Comparison of ENCODE assay signal across 8 cellular contexts in genomic region chr19:35995655-35995993, GRCh38. TPM values are rescaled to one million over a fixed set of nuclear protein-coding genes. Genes with fewer than 3 reads are reported as not detected.
DNase-seq lines count a peak whose midpoint lies in the region; ATAC-seq, FAIRE-seq and TF ChIP-seq lines count a peak whose summit lies in the region.

No MANE protein-coding gene starts in this region.

- FAIRE-seq in HTR-8/SVneo (lab: Jason Lieb, UNC), result no peak

- no peaks in the 10 kb centered on the region for H3K9me3 Mint-ChIP-seq in natural killer cell

- peak overlapping the region; percentile 65 for H3K9ac ChIP-seq in ES-I3 (ENCODE audit: low read depth, low read length)

- peak overlapping the region; percentile 72 to 95 for H3K27ac Mint-ChIP-seq in natural killer cell

- no peaks in the 10 kb centered on the region for H3K4me1 ChIP-seq in ES-I3 (ENCODE audit: insufficient read depth, low read length)

- no peaks in the 10 kb centered on the region for H3K36me3 Mint-ChIP-seq in natural killer cell

- no peaks in the 10 kb centered on the region for H3K36me3 ChIP-seq in ES-I3 (ENCODE audit: insufficient read depth, low read length)

- peak overlapping the region; percentile 86 for H3K4me3 Mint-ChIP-seq in natural killer cell

- intact Hi-C loops in natural killer cell (cut with micrococcal nuclease), result loop anchor here (1.0 to 10.0 kb wide), 3 partner anchors 19 to 119 kb away; partner anchors contain the start of genes ALKBH6, OVOL3, POLR2I and TBCB

- ATAC-seq in GM21360 (IDR thresholded peaks at IDR 0.05; ENCODE audit: unreplicated experiment), result peak; percentile 19
- ATAC-seq in esophagus mucosa, result peak; percentile 28
- peak; percentile 30 to 66 (median 42) for ATAC-seq in natural killer cell

- DNase-seq in HTR-8/SVneo (ENCODE audit: insufficient read length, low spot score) (peak; percentile 48), natural killer cell (peak; percentile 34), retina (no peak)
- peak; percentile 63 for DNase-seq in activated CD4-positive, CD25-positive, alpha-beta regulatory T cell treated with anti-CD3 and anti-CD28 coated beads, Interleukin-2, amount 50 U/mL, for 72 hours
- DNase-seq in central memory CD4-positive, alpha-beta T cell, result no peak

- H3K4me1 Mint-ChIP-seq in natural killer cell, result peaks cover 12 to 30% of the 10 kb centered on the region in 2 donors

- no peaks in the 10 kb centered on the region for H3K27me3 Mint-ChIP-seq in natural killer cell (ENCODE audit: low read depth in 2 of 2)

- no peaks in the 10 kb centered on the region for H3K9me3 ChIP-seq in ES-I3 (ENCODE audit: control insufficient read depth, insufficient read depth, low read length)

- no peak for TF ChIP-seq CTCF in natural killer cell (IDR thresholded peaks at IDR 0.05)

RNA-seq across cellular contexts. Expression of gene SDHAF1, which starts 0.6 kb away (rescaled TPM):
- total RNA-seq in esophagus mucosa (10.2 TPM), natural killer cell (10 to 100 TPM in 2 of 3 donors, 1 to 10 TPM in 1; 9.2 to 12.1 (median 10.5) TPM)

RNA-seq across cellular contexts. Expression of gene SYNE4, which starts 13.0 kb away (rescaled TPM):
- total RNA-seq in esophagus mucosa (0.88 TPM), natural killer cell (1 to 10 TPM in 2 of 3 donors, under 1 TPM in 1; 0.41 to 2.6 (median 1.5) TPM)

RNA-seq across cellular contexts. Expression of gene ALKBH6, which starts 18.4 kb away (rescaled TPM):
- 12.3 TPM for total RNA-seq in esophagus mucosa
- total RNA-seq in natural killer cell, result 10 to 100 TPM; 39.0 to 57.3 (median 48.1) TPM

RNA-seq across cellular contexts. Expression of gene CLIP3, which starts 37.0 kb away (rescaled TPM):
- total RNA-seq in esophagus mucosa (1.3 TPM), natural killer cell (1 to 10 TPM in 2 of 3 donors, under 1 TPM in 1; 0.33 to 2.1 (median 1.3) TPM)

RNA-seq across cellular contexts. Expression of gene THAP8, which starts 58.5 kb away (rescaled TPM):
- 3.0 TPM for total RNA-seq in esophagus mucosa
- 1 to 10 TPM; 1.8 to 3.2 (median 2.8) TPM for total RNA-seq in natural killer cell

Comparison
In these comparisons a context has a peak if more than half of its experiments do, and no peak if none do; other contexts are left out.
1. DNase-seq: peak in HTR-8/SVneo (single experiment), activated CD4-positive, CD25-positive, alpha-beta regulatory T cell treated with anti-CD3 and anti-CD28 coated beads, Interleukin-2, amount 50 U/mL, for 72 hours (single experiment) and natural killer cell (single experiment); none in retina (single experiment) and central memory CD4-positive, alpha-beta T cell (single experiment).
2. Peak in every context shown above with its lines, with median percentiles within 50 percentile points of each other: ATAC-seq.